ENCODE assay signal across 26 cellular contexts in genomic region chr7:1892011-1892965, GRCh38.
DNase-seq lines count a peak whose midpoint lies in the region; ATAC-seq and TF ChIP-seq lines count a peak whose summit lies in the region.
"Had no signal": no experiment of that assay in that cellular context is flagged by ENCODE, and none has a peak within 500 bp of the region (broad histone marks: within the 10 kb centered on the region; RNA-seq: fewer than 3 reads in every experiment).

No MANE protein-coding gene starts in this region.

- no peak for DNase-seq in CD4-positive, alpha-beta T cell
- DNase-seq in naive B cell = no peak
- no peak for DNase-seq in Ammon's horn (ENCODE audit: low spot score)
- no peak for DNase-seq in NK-92 treated with Interleukin-12 subunit alpha and Interleukin-12 subunit beta, amount 100 ng/mL, for 24 hours (lab: John Stamatoyannopoulos, UW)
- no peak for DNase-seq in activated T-cell treated with anti-CD3 and anti-CD28 coated beads, Interleukin-2, amount 50 U/mL, for 4 hours
- DNase-seq: activated CD4-positive, alpha-beta T cell treated with anti-CD3 and anti-CD28 coated beads for 48 hours; activated naive CD8-positive, alpha-beta T cell treated with anti-CD3 and anti-CD28 coated beads, Interleukin-2, amount 10 ng/mL, durations not matched to agents 7 days and 5 days; COR-L47; DMS79; dorsolateral prefrontal cortex; GF-D8; KBM-7; midbrain; MM.1S; NCI-H1417; right lobe of liver; stimulated activated CD4-positive, alpha-beta T cell treated with anti-CD3 and anti-CD28 coated beads, Interleukin-4, amount 100 ng/mL, for 4 hours; stimulated activated naive CD4-positive, alpha-beta T cell treated with Interleukin-2 at 50 U/mL for 16 hours; T-cell; testis had no signal

- no peak overlapping the region for H3K4me2 ChIP-seq in BLaER1

- POLR2A ChIA-PET in CD4-positive, alpha-beta T cell (lab: Charles Lee) = no interaction called here

- no peak for TF ChIP-seq CTCF in CD4-positive, alpha-beta T cell (IDR thresholded peaks at IDR 0.05)
- no peak for TF ChIP-seq CTCF in VCaP (conservative IDR thresholded peaks at IDR 0.05)

- CTCF ChIA-PET in CD4-positive, alpha-beta T cell (lab: Charles Lee) = interaction anchor here (0.6 kb wide), 1 partner anchor 13 kb away, joined by 4 read pairs; no protein-coding TSS in a partner anchor

- no peaks in the 10 kb centered on the region for H3K27me3 ChIP-seq in BLaER1
- no peaks in the 10 kb centered on the region for H3K27me3 ChIP-seq in CD4-positive, alpha-beta T cell (ENCODE audit: control insufficient read depth, insufficient read depth, low read length)
- H3K27me3 ChIP-seq: dorsolateral prefrontal cortex, left lung, right lobe of liver, SJSA1, testis had no signal

- H3K27ac Mint-ChIP-seq in CD4-positive, alpha-beta T cell = peak overlapping the region; percentile 70
- H3K27ac Mint-ChIP-seq in naive B cell = peak overlapping the region in 4 of 6 donors; percentile 27 to 85 (median 64)
- H3K27ac Mint-ChIP-seq: activated naive CD8-positive, alpha-beta T cell treated with anti-CD3 and anti-CD28 coated beads, Interleukin-2, amount 10 ng/mL, durations not matched to agents 7 days and 5 days; activated T-helper 1 cell treated with anti-CD3 and anti-CD28 coated beads, Interleukin-12 subunit alpha, Interleukin-12 subunit beta, Interleukin-2, Interleukin-4 antibody, amounts not matched to agents 30 ng/mL and 10 ng/mL and 1 ng/mL, durations not matched to agents 14 hours and 24 hours and 36 hours had no signal

- ATAC-seq in CD4-positive, alpha-beta T cell (ENCODE audit: poor library complexity) = no peak
- no peak for ATAC-seq in naive B cell (ENCODE audit: low read depth in 2 of 2)
- no peak for ATAC-seq in activated T-cell treated with anti-CD3 and anti-CD28 coated beads, Interleukin-2, amount 50 U/mL, for 4 hours
- ATAC-seq: left lung, right lobe of liver, T-cell had no signal

- H3K27ac ChIP-seq in BLaER1 = no peak overlapping the region
- H3K27ac ChIP-seq in CD4-positive, alpha-beta T cell (ENCODE audit: low read depth, low read length) = no peak overlapping the region
- H3K27ac ChIP-seq in VCaP = peak overlapping the region; percentile 80
- H3K27ac ChIP-seq: dorsolateral prefrontal cortex, epithelial cell of prostate, left lung, right lobe of liver, SJSA1, testis had no signal

- H3K27me3 Mint-ChIP-seq in CD4-positive, alpha-beta T cell = no peaks in the 10 kb centered on the region
- H3K27me3 Mint-ChIP-seq in naive B cell = no peaks in the 10 kb centered on the region
- no peaks in the 10 kb centered on the region for H3K27me3 Mint-ChIP-seq in activated T-cell treated with anti-CD3 and anti-CD28 coated beads, Interleukin-2, amount 50 U/mL, for 4 hours (ENCODE audit: low read depth)
- H3K27me3 Mint-ChIP-seq: activated naive CD8-positive, alpha-beta T cell treated with anti-CD3 and anti-CD28 coated beads, Interleukin-2, amount 10 ng/mL, durations not matched to agents 7 days and 5 days; T-cell had no signal

- peaks cover 91% of the 10 kb centered on the region for H3K36me3 ChIP-seq in BLaER1
- H3K36me3 ChIP-seq: right lobe of liver had no signal

- peaks cover 50% of the 10 kb centered on the region for H3K4me1 Mint-ChIP-seq in CD4-positive, alpha-beta T cell (ENCODE audit: low read depth)
- H3K4me1 Mint-ChIP-seq in naive B cell = peaks cover 6 to 18% (median 15%) of the 10 kb centered on the region in 3 donors
- H3K4me1 Mint-ChIP-seq in activated T-cell treated with anti-CD3 and anti-CD28 coated beads, Interleukin-2, amount 50 U/mL, for 4 hours (ENCODE audit: low read depth) = peaks cover 8% of the 10 kb centered on the region

- H3K36me3 Mint-ChIP-seq in CD4-positive, alpha-beta T cell (ENCODE audit: low read depth) = peaks cover 75% of the 10 kb centered on the region
- H3K36me3 Mint-ChIP-seq in naive B cell = peaks cover 6 to 9% of the 10 kb centered on the region in 2 donors
- H3K36me3 Mint-ChIP-seq in activated T-cell treated with anti-CD3 and anti-CD28 coated beads, Interleukin-2, amount 50 U/mL, for 4 hours (ENCODE audit: insufficient read depth) = peaks cover 23% of the 10 kb centered on the region

- peak overlapping the region; percentile 55 for H3K4me3 Mint-ChIP-seq in CD4-positive, alpha-beta T cell
- no peak overlapping the region for H3K4me3 Mint-ChIP-seq in naive B cell
- H3K4me3 Mint-ChIP-seq in activated T-cell treated with anti-CD3 and anti-CD28 coated beads, Interleukin-2, amount 50 U/mL, for 4 hours = no peak overlapping the region
- H3K4me3 Mint-ChIP-seq: activated naive CD8-positive, alpha-beta T cell treated with anti-CD3 and anti-CD28 coated beads, Interleukin-2, amount 10 ng/mL, durations not matched to agents 7 days and 5 days; activated T-helper 1 cell treated with anti-CD3 and anti-CD28 coated beads, Interleukin-12 subunit alpha, Interleukin-12 subunit beta, Interleukin-2, Interleukin-4 antibody, amounts not matched to agents 30 ng/mL and 10 ng/mL and 1 ng/mL, durations not matched to agents 14 hours and 24 hours and 36 hours; T-cell had no signal

- H3K4me3 ChIP-seq in BLaER1 = no peak overlapping the region
- H3K4me3 ChIP-seq: dorsolateral prefrontal cortex, left lung, right lobe of liver, SJSA1, testis had no signal

- no peaks in the 10 kb centered on the region for H3K9me3 Mint-ChIP-seq in CD4-positive, alpha-beta T cell
- H3K9me3 Mint-ChIP-seq in naive B cell = no peaks in the 10 kb centered on the region
- H3K9me3 Mint-ChIP-seq in activated T-cell treated with anti-CD3 and anti-CD28 coated beads, Interleukin-2, amount 50 U/mL, for 4 hours = no peaks in the 10 kb centered on the region
- H3K9me3 Mint-ChIP-seq: T-cell had no signal

- intact Hi-C loops in CD4-positive, alpha-beta T cell (cut with DNase I, micrococcal nuclease) = loop anchor here (5.0 to 10.0 kb wide), 2 partner anchors 35 to 313 kb away; no protein-coding TSS in a partner anchor

- H3K9ac ChIP-seq in BLaER1 = 0 out of 2 replicates have a peak overlapping the region, but pooled peaks have one; percentile 15

- H4K20me1 ChIP-seq in BLaER1 = peaks cover 100% of the 10 kb centered on the region

- peaks cover 28% of the 10 kb centered on the region for H3K4me1 ChIP-seq in BLaER1
- H3K4me1 ChIP-seq: left lung, testis had no signal

- peaks cover 15% of the 10 kb centered on the region; the same call in 1 of the 2 replicates for H3K9me3 ChIP-seq in BLaER1
- no peaks in the 10 kb centered on the region for H3K9me3 ChIP-seq in CD4-positive, alpha-beta T cell (ENCODE audit: control insufficient read depth, low read length)
- H3K9me3 ChIP-seq: right lobe of liver, SJSA1, testis had no signal
